Comparison of ENCODE assay signal across 1 cellular context in the genomic region with DNA sequence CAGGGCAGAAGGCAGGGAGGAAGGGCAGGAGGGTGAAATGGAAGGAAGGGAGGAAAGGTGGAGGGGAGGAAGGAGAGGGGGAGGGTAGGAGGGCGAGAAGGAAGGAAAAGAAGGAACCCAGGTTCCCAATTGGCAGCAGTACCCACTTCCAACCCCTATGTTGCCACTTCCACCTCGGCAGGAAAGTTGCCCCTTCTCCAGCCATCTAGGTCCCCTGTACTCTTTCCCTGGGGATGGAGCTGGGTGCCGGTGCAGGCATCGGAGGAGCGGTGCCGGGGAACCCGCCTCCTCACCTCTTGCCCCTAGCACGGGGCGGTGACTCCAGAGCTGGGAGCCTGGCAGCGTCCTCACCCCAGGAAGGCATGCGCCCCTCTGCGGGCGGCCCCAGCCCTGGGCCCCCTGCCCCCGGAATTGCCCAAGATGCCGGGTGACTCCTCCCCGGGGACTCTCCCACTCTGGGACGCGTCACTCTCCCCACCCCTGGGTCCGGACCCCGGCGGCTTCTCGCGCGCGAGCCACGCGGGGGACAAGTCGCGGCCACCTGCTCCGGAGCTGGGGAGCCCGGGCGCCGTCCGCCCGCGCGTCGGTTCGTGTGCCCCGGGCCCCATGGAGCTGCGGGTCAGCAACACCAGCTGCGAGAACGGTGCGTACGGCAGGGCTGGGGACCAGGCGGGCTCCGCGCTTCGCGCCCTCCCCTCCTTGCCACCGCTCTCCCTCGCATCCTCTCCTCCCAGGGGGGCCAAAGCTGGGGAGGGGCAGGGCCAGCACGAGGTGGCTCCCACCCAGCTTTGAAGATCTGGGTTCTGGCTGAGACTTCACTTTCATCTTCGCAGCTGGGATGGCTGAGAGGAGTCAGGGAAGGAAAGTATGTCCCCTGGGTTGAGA.
TF ChIP-seq lines count a peak whose summit lies in the region.

Gene NIPAL4, plus strand, starts transcription at position 499 of the 885 bp plus-strand sequence. Its CDS starts 108 bp downstream, at position 607.

TF ChIP-seq in HEK293, 187 proteins besides CTCF, POLR2A, EP300 and RAD21 (continued from another document and continues in another):
- TF ChIP-seq HIC1 (tag by site-specific recombination; IDR thresholded peaks at IDR 0.05) (peak; percentile 44; the same call in 1 of the 2 replicates), KLF9 (tag by site-specific recombination; IDR thresholded peaks at IDR 0.05; ENCODE audit: low read depth) (0 out of 2 replicates have a peak, but pooled peaks have one; percentile 35), ZSCAN16 (tag by site-specific recombination; IDR thresholded peaks at IDR 0.05) (no peak), ZNF10 (tag by site-specific recombination; IDR thresholded peaks at IDR 0.05) (no peak), ZNF704 (tag by site-specific recombination; IDR thresholded peaks at IDR 0.05) (no peak), ZNF654 (tag by site-specific recombination; IDR thresholded peaks at IDR 0.05; ENCODE audit: low read depth) (no peak), ZNF521 (tag by site-specific recombination; IDR thresholded peaks at IDR 0.05) (no peak), IKZF3 (tag by site-specific recombination; IDR thresholded peaks at IDR 0.05) (no peak), PATZ1 (tag by site-specific recombination; IDR thresholded peaks at IDR 0.05) (0 out of 2 replicates have a peak, but pooled peaks have one; percentile 57), ZNF707 (tag by site-specific recombination; IDR thresholded peaks at IDR 0.05) (no peak), ZNF549 (tag by site-specific recombination; IDR thresholded peaks at IDR 0.05) (no peak), ZNF398 (tag by site-specific recombination; IDR thresholded peaks at IDR 0.05) (peak; percentile 66), ZNF214 (tag by site-specific recombination; IDR thresholded peaks at IDR 0.05; ENCODE audit: borderline replicate concordance) (no peak), ZNF792 (tag by site-specific recombination; IDR thresholded peaks at IDR 0.05) (no peak), ZNF114 (tag by site-specific recombination; IDR thresholded peaks at IDR 0.05) (no peak), TCF7L2 (IDR thresholded peaks at IDR 0.05; ENCODE audit: borderline replicate concordance, low read depth, low read length) (no peak), ZNF350 (tag by site-specific recombination; IDR thresholded peaks at IDR 0.05) (no peak), ZNF600 (tag by site-specific recombination; IDR thresholded peaks at IDR 0.05) (0 out of 2 replicates have a peak, but pooled peaks have one; percentile 21), ZNF626 (tag by site-specific recombination; IDR thresholded peaks at IDR 0.05) (no peak), ZNF791 (tag by site-specific recombination; IDR thresholded peaks at IDR 0.05) (no peak), ZNF157 (tag by site-specific recombination; IDR thresholded peaks at IDR 0.05) (no peak), ZBTB21 (tag by site-specific recombination; IDR thresholded peaks at IDR 0.05) (no peak), ZNF558 (tag by site-specific recombination; IDR thresholded peaks at IDR 0.05) (no peak), HOXD13 (CRISPR knock-in tag; IDR thresholded peaks at IDR 0.05; ENCODE audit: borderline replicate concordance) (no peak), GLIS2 (tag by site-specific recombination; IDR thresholded peaks at IDR 0.05) (peak; percentile 89), ZNF140 (tag by site-specific recombination; IDR thresholded peaks at IDR 0.05) (no peak), ZNF530 (tag by site-specific recombination; IDR thresholded peaks at IDR 0.05; ENCODE audit: low read depth) (no peak), ZNF629 (tag by site-specific recombination; IDR thresholded peaks at IDR 0.05) (no peak), REPIN1 (tag by site-specific recombination; IDR thresholded peaks at IDR 0.05; ENCODE audit: low read depth) (no peak), ZNF19 (tag by site-specific recombination; IDR thresholded peaks at IDR 0.05; ENCODE audit: low read depth) (no peak), ZNF416 (tag by site-specific recombination; IDR thresholded peaks at IDR 0.05) (no peak), ZNF335 (tag by site-specific recombination; conservative IDR thresholded peaks at IDR 0.05) (peak; percentile 59), WT1 (tag by site-specific recombination; IDR thresholded peaks at IDR 0.05) (no peak), ZNF561 (tag by site-specific recombination; IDR thresholded peaks at IDR 0.05; ENCODE audit: borderline replicate concordance) (0 out of 2 replicates have a peak, but pooled peaks have one; percentile 38), PRDM1 (tag by site-specific recombination; IDR thresholded peaks at IDR 0.05) (no peak), MYNN (tag by site-specific recombination; IDR thresholded peaks at IDR 0.05; ENCODE audit: borderline replicate concordance) (no peak), KLF8 (tag by site-specific recombination; IDR thresholded peaks at IDR 0.05) (no peak), KLF1 (tag by site-specific recombination; IDR thresholded peaks at IDR 0.05) (peak; percentile 88), ZNF621 (tag by site-specific recombination; IDR thresholded peaks at IDR 0.05) (no peak), ZBTB8A (tag by site-specific recombination; IDR thresholded peaks at IDR 0.05) (peak; percentile 69), ZNF341 (tag by site-specific recombination; IDR thresholded peaks at IDR 0.05; ENCODE audit: low read depth) (peak; percentile 23; the same call in 1 of the 2 replicates), KLF10 (tag by site-specific recombination; IDR thresholded peaks at IDR 0.05) (no peak), ZFP3 (tag by site-specific recombination; IDR thresholded peaks at IDR 0.05; ENCODE audit: low read depth) (no peak), SP3 (tag by site-specific recombination; IDR thresholded peaks at IDR 0.05) (peak; percentile 63)
- TF ChIP-seq, protein P1, sequence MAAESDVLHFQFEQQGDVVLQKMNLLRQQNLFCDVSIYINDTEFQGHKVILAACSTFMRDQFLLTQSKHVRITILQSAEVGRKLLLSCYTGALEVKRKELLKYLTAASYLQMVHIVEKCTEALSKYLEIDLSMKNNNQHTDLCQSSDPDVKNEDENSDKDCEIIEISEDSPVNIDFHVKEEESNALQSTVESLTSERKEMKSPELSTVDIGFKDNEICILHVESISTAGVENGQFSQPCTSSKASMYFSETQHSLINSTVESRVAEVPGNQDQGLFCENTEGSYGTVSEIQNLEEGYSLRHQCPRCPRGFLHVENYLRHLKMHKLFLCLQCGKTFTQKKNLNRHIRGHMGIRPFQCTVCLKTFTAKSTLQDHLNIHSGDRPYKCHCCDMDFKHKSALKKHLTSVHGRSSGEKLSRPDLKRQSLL (tag by site-specific recombination; IDR thresholded peaks at IDR 0.05), result no peak
- TF ChIP-seq, protein P2, sequence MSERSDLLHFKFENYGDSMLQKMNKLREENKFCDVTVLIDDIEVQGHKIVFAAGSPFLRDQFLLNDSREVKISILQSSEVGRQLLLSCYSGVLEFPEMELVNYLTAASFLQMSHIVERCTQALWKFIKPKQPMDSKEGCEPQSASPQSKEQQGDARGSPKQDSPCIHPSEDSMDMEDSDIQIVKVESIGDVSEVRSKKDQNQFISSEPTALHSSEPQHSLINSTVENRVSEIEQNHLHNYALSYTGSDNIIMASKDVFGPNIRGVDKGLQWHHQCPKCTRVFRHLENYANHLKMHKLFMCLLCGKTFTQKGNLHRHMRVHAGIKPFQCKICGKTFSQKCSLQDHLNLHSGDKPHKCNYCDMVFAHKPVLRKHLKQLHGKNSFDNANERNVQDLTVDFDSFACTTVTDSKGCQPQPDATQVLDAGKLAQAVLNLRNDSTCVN (tag by site-specific recombination; optimal IDR thresholded peaks at IDR 0.05), result peak; percentile 55
- TF ChIP-seq, protein P3, sequence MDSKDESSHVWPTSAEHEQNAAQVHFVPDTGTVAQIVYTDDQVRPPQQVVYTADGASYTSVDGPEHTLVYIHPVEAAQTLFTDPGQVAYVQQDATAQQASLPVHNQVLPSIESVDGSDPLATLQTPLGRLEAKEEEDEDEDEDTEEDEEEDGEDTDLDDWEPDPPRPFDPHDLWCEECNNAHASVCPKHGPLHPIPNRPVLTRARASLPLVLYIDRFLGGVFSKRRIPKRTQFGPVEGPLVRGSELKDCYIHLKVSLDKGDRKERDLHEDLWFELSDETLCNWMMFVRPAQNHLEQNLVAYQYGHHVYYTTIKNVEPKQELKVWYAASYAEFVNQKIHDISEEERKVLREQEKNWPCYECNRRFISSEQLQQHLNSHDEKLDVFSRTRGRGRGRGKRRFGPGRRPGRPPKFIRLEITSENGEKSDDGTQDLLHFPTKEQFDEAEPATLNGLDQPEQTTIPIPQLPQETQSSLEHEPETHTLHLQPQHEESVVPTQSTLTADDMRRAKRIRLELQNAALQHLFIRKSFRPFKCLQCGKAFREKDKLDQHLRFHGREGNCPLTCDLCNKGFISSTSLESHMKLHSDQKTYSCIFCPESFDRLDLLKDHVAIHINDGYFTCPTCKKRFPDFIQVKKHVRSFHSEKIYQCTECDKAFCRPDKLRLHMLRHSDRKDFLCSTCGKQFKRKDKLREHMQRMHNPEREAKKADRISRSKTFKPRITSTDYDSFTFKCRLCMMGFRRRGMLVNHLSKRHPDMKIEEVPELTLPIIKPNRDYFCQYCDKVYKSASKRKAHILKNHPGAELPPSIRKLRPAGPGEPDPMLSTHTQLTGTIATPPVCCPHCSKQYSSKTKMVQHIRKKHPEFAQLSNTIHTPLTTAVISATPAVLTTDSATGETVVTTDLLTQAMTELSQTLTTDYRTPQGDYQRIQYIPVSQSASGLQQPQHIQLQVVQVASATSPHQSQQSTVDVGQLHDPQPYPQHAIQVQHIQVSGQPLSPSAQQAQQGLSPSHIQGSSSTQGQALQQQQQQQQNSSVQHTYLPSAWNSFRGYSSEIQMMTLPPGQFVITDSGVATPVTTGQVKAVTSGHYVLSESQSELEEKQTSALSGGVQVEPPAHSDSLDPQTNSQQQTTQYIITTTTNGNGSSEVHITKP (tag by site-specific recombination; IDR thresholded peaks at IDR 0.05), result 0 out of 2 replicates have a peak, but pooled peaks have one; percentile 42
- TF ChIP-seq, protein P4, sequence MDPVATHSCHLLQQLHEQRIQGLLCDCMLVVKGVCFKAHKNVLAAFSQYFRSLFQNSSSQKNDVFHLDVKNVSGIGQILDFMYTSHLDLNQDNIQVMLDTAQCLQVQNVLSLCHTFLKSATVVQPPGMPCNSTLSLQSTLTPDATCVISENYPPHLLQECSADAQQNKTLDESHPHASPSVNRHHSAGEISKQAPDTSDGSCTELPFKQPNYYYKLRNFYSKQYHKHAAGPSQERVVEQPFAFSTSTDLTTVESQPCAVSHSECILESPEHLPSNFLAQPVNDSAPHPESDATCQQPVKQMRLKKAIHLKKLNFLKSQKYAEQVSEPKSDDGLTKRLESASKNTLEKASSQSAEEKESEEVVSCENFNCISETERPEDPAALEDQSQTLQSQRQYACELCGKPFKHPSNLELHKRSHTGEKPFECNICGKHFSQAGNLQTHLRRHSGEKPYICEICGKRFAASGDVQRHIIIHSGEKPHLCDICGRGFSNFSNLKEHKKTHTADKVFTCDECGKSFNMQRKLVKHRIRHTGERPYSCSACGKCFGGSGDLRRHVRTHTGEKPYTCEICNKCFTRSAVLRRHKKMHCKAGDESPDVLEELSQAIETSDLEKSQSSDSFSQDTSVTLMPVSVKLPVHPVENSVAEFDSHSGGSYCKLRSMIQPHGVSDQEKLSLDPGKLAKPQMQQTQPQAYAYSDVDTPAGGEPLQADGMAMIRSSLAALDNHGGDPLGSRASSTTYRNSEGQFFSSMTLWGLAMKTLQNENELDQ (tag by site-specific recombination; IDR thresholded peaks at IDR 0.05; ENCODE audit: low read depth), result no peak
